ENCODE assay signal across 17 cellular contexts in genomic region chr2:96514521-96514920, GRCh38. TPM values are rescaled to one million over a fixed set of nuclear protein-coding genes. Genes with fewer than 3 reads are reported as not detected.
"Had no signal": no experiment of that assay in that cellular context is flagged by ENCODE, and none has a peak within 500 bp of the region (broad histone marks: within the 10 kb centered on the region; RNA-seq: fewer than 3 reads in every experiment).

No MANE protein-coding gene starts in this region.

- H3K4me3 Mint-ChIP-seq: activated CD8-positive, alpha-beta T cell treated with anti-CD3 and anti-CD28 coated beads, Interleukin-2, amount 10 ng/mL, durations not matched to agents 7 days and 5 days; activated naive CD4-positive, alpha-beta T cell treated with anti-CD3 and anti-CD28 coated beads, Interleukin-2, amount 50 U/mL, for 24 hours; brain; neural progenitor cell had no signal

- H3K27ac Mint-ChIP-seq: activated CD8-positive, alpha-beta T cell treated with anti-CD3 and anti-CD28 coated beads, Interleukin-2, amount 10 ng/mL, durations not matched to agents 7 days and 5 days; activated naive CD4-positive, alpha-beta T cell treated with anti-CD3 and anti-CD28 coated beads, Interleukin-2, amount 50 U/mL, for 24 hours; activated T-helper 2 cell treated with anti-CD3 and anti-CD28 coated beads, Interferon-gamma antibody, Interleukin-2, Interleukin-4, amounts not matched to agents 10 μg/mL and 5 μg/mL and 100 μg/mL, durations not matched to agents 14 hours and 24 hours and 36 hours; brain; neural progenitor cell had no signal

- H3K36me3 Mint-ChIP-seq: brain, neural progenitor cell had no signal

- H3K27ac ChIP-seq: esophagus squamous epithelium, left ventricle myocardium inferior, neural progenitor cell, pancreas had no signal

- H3K36me3 ChIP-seq: esophagus squamous epithelium, left ventricle myocardium inferior, neural progenitor cell, pancreas had no signal

- H3K9me3 ChIP-seq: pancreas had no signal

- H3K27me3 ChIP-seq: pancreas had no signal

- H3K4me1 ChIP-seq: neural progenitor cell, pancreas had no signal

- H3K27me3 Mint-ChIP-seq: activated naive CD4-positive, alpha-beta T cell treated with anti-CD3 and anti-CD28 coated beads, Interleukin-2, amount 50 U/mL, for 24 hours had no signal

- DNase-seq: activated CD8-positive, alpha-beta T cell treated with anti-CD3 and anti-CD28 coated beads, Interleukin-2, amount 10 ng/mL, durations not matched to agents 7 days and 5 days; amniotic stem cell; cerebellar nuclear complex; dermis blood vessel endothelial cell; esophagus squamous epithelium; foreskin fibroblast; left ventricle myocardium inferior; SIG-M5; stimulated activated CD4-positive, alpha-beta T cell treated with anti-CD3 and anti-CD28 coated beads, Interleukin-15, amount 100 ng/mL, for 24 hours; stimulated activated CD4-positive, alpha-beta T cell treated with anti-CD3 and anti-CD28 coated beads, Interleukin-4, amount 100 ng/mL, for 4 hours had no signal

- H3K4me3 ChIP-seq: esophagus squamous epithelium, left ventricle myocardium inferior, neural progenitor cell, pancreas had no signal

- ATAC-seq: activated CD8-positive, alpha-beta T cell treated with anti-CD3 and anti-CD28 coated beads, Interleukin-2, amount 10 ng/mL, durations not matched to agents 7 days and 5 days; pancreas had no signal

- H3K4me1 Mint-ChIP-seq: activated naive CD4-positive, alpha-beta T cell treated with anti-CD3 and anti-CD28 coated beads, Interleukin-2, amount 50 U/mL, for 24 hours; brain had no signal

RNA-seq across cellular contexts. Expression of gene NEURL3, which starts 9.4 kb away (rescaled TPM):
- total RNA-seq: activated CD8-positive, alpha-beta T cell treated with anti-CD3 and anti-CD28 coated beads, Interleukin-2, amount 10 ng/mL, durations not matched to agents 7 days and 5 days; esophagus squamous epithelium; left ventricle myocardium inferior; myocyte had no signal
- polyA plus RNA-seq: keratinocyte had no signal
